In genomic region chr11:6531267-6531752, GRCh38 we compare ENCODE assay signal across 9 cellular contexts. TPM values are rescaled to one million over a fixed set of nuclear protein-coding genes. Genes with fewer than 3 reads are reported as not detected.
DNase-seq lines count a peak whose midpoint lies in the region; ATAC-seq, FAIRE-seq and TF ChIP-seq lines count a peak whose summit lies in the region.
"Had no signal": no experiment of that assay in that cellular context is flagged by ENCODE, and none has a peak within 500 bp of the region (broad histone marks: within the 10 kb centered on the region; RNA-seq: fewer than 3 reads in every experiment).

No MANE protein-coding gene starts in this region.

- intact Hi-C loops in pancreas (cut with DNase I): loop anchor here in 2 of 3 donors (10.0 kb wide), 2 partner anchors 153 to 173 kb away; partner anchors contain the start of gene MRPL17 (in 1 of the 2)

- DNase-seq in AG20443 (ENCODE audit: low spot score) (peak; percentile 74), T-helper 17 cell (no peak), foreskin melanocyte (peak; percentile 59), pancreas (no peak)

- no peaks in the 10 kb centered on the region for H3K79me2 ChIP-seq in Loucy (ENCODE audit: insufficient read depth, low read length)

- no peaks in the 10 kb centered on the region for H3K9me2 ChIP-seq in Loucy (replicated peaks; ENCODE audit: low read depth, low read length)

- H3K27me3 Mint-ChIP-seq in T-helper 17 cell: no peaks in the 10 kb centered on the region
- H3K27me3 Mint-ChIP-seq: IgD-negative memory B cell had no signal

- H3K4me3 ChIP-seq in Loucy (ENCODE audit: low read length, poor library complexity, severe bottlenecking) (no peak overlapping the region), pancreas (no peak overlapping the region)

- H3K27ac ChIP-seq in pancreas: no peak overlapping the region

- WGBS in pancreas, 2 donors: 0 to 1% methylated on average over 1 of the region's 1 CpG

- ATAC-seq in T-helper 17 cell (peak; percentile 79), pancreas (peak in 3 of 4 donors; percentile 79 to 83 (median 80)), GM19397 (IDR thresholded peaks at IDR 0.05; ENCODE audit: unreplicated experiment) (no peak), GM18498 (IDR thresholded peaks at IDR 0.05; ENCODE audit: unreplicated experiment) (no peak)

- H3K9me3 ChIP-seq in Loucy (ENCODE audit: insufficient read depth, low read depth, low read length): no peaks in the 10 kb centered on the region
- H3K9me3 ChIP-seq in T-helper 17 cell (ENCODE audit: control insufficient read depth, low read length, poor library complexity, severe bottlenecking): no peaks in the 10 kb centered on the region
- H3K9me3 ChIP-seq in pancreas: no peaks in the 10 kb centered on the region

- peak; percentile 78 for TF ChIP-seq CTCF in GM12873 (IDR thresholded peaks at IDR 0.05; ENCODE audit: insufficient read depth, low read depth, low read length, missing control alignments)
- TF ChIP-seq CTCF in Loucy (conservative IDR thresholded peaks at IDR 0.05; ENCODE audit: low read length): peak; percentile 90
- TF ChIP-seq CTCF in pancreas (IDR thresholded peaks at IDR 0.05): peak; percentile 28 to 60 (median 44)

- H3K27me3 ChIP-seq in Loucy (ENCODE audit: insufficient read depth, low read length, poor library complexity, severe bottlenecking) (no peaks in the 10 kb centered on the region), pancreas (no peaks in the 10 kb centered on the region)

- no peaks in the 10 kb centered on the region for H4K20me1 ChIP-seq in Loucy (ENCODE audit: insufficient read depth, low read length, poor library complexity, severe bottlenecking)

- H3F3A ChIP-seq in Loucy (ENCODE audit: low read depth): no peaks in the 10 kb centered on the region

- no peak overlapping the region for H3K4me2 ChIP-seq in Loucy (ENCODE audit: low read depth, low read length, poor library complexity, severe bottlenecking)

- H3K36me3 ChIP-seq in Loucy (ENCODE audit: insufficient read depth, low read length) (no peaks in the 10 kb centered on the region), pancreas (no peaks in the 10 kb centered on the region)

- no peak overlapping the region for H2AFZ ChIP-seq in Loucy (ENCODE audit: low read length)

- H3K27ac Mint-ChIP-seq in T-helper 17 cell: no peak overlapping the region
- H3K27ac Mint-ChIP-seq: IgD-negative memory B cell had no signal

- no peaks in the 10 kb centered on the region for H3K4me1 ChIP-seq in Loucy (ENCODE audit: insufficient read depth, low read length, poor library complexity, severe bottlenecking)
- no peaks in the 10 kb centered on the region for H3K4me1 ChIP-seq in pancreas

- H3K9ac ChIP-seq in Loucy (ENCODE audit: low read depth, low read length, poor library complexity, severe bottlenecking): no peak overlapping the region

- FAIRE-seq in pancreas (lab: Jason Lieb, UNC): no peak

- peaks cover 2% of the 10 kb centered on the region for H3K36me3 Mint-ChIP-seq in T-helper 17 cell (ENCODE audit: low read depth)
- H3K36me3 Mint-ChIP-seq: IgD-negative memory B cell had no signal

- peaks cover 12% of the 10 kb centered on the region for H3K4me1 Mint-ChIP-seq in T-helper 17 cell

- H3K4me3 Mint-ChIP-seq in T-helper 17 cell: no peak overlapping the region
- H3K4me3 Mint-ChIP-seq: IgD-negative memory B cell had no signal

RNA-seq across cellular contexts. Expression of gene DNHD1, which starts 34.2 kb away (rescaled TPM):
- 10 to 100 TPM; 27.5 to 39.9 TPM for total RNA-seq in T-helper 17 cell
- 1 to 10 TPM; 1.9 to 4.3 (median 3.2) TPM for total RNA-seq in pancreas
- polyA plus RNA-seq in pancreas: 10 to 100 TPM in 1 of 2 donors, 1 to 10 TPM in 1; 9.5 to 11.2 TPM

RNA-seq across cellular contexts. Expression of gene TIMM10B, which starts 50.0 kb away (rescaled TPM):
- total RNA-seq in T-helper 17 cell (10 to 100 TPM; 44.5 to 52.3 TPM), pancreas (10 to 100 TPM; 11.8 to 20.9 (median 16.1) TPM)
- polyA plus RNA-seq in pancreas: 10 to 100 TPM in 1 of 2 donors, 1 to 10 TPM in 1; 8.2 to 19.4 TPM

RNA-seq across cellular contexts. Expression of gene ARFIP2, which starts 50.2 kb away (rescaled TPM):
- total RNA-seq in T-helper 17 cell (10 to 100 TPM; 53.3 to 58.6 TPM), pancreas (10 to 100 TPM; 30.5 to 44.9 (median 35.0) TPM)
- 10 to 100 TPM; 53.7 to 92.0 TPM for polyA plus RNA-seq in pancreas

RNA-seq across cellular contexts. Expression of gene TRIM3, which starts 57.6 kb away (rescaled TPM):
- 10 to 100 TPM; 14.2 to 21.4 TPM for total RNA-seq in T-helper 17 cell
- total RNA-seq in pancreas: 10 to 100 TPM in 1 of 6 donors, 1 to 10 TPM in 5; 5.2 to 13.7 (median 6.8) TPM
- 10 to 100 TPM; 16.5 to 30.8 TPM for polyA plus RNA-seq in pancreas

Comparison
In these comparisons a context has a peak if more than half of its experiments do, and no peak if none do; other contexts are left out.
1. DNase-seq: peak in AG20443 (single experiment) and foreskin melanocyte (single experiment); none in T-helper 17 cell (0 of 3) and pancreas (0 of 6).
2. ATAC-seq: peak in T-helper 17 cell (single experiment) and pancreas (3 of 4); none in GM19397 (single experiment) and GM18498 (single experiment).
3. RNA of gene DNHD1, which starts 34.2 kb away (total RNA-seq): 27.5 to 39.9 TPM in T-helper 17 cell; 1.9 to 4.3 TPM in pancreas; every median in the first group is over 4 times any median in the second.
4. Peak in every context shown above with its lines, with median percentiles within 50 percentile points of each other: CTCF ChIP-seq.